Comparison of ENCODE assay signal across 36 cellular contexts in the genomic region with DNA sequence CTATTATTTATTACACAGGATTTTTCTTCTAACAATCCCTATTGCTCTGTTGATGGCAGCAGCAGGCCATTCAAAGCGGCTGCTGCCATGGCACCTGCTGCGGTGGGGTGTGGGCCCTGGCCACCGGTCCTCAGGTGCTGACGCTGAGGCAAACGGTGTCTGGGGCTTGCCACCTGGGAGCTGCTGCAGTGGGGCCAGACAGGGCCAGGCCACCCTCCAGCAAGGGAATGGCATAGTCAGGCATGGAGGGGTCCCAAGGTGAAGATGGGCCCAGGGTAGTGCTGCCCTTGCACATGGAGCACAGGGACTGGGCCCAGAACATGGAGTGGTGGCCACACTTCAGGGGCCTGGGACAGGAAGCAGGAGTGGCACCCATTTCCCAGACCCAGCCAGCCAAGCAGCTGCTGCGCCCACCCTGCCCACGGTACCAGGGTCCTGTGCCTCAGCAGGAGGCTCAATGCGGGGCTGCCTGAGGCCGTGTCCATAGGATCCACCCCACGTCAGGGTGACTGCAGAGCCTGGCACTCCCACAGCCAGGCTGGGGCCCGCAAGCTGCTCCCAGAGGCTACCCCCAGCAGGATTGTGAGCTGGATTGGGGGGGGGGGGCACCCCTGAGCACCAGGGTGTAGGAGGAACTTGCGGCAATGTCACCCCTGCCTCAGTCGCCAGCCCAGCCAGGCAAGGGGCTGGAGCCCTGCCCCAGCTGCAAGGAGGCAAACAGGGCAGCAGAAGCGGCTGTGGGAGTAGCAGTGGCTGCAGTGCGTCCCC. TPM values are rescaled to one million over a fixed set of nuclear protein-coding genes. Genes with fewer than 3 reads are reported as not detected.
"Had no signal": no experiment of that assay in that cellular context is flagged by ENCODE, and none has a peak within 500 bp of the region (broad histone marks: within the 10 kb centered on the region; RNA-seq: fewer than 3 reads in every experiment).

No MANE protein-coding gene starts in this region.

- H3K27ac Mint-ChIP-seq: activated CD4-positive, alpha-beta memory T cell treated with anti-CD3 and anti-CD28 coated beads, Interleukin-2, amount 10 ng/mL, durations not matched to agents 7 days and 5 days; activated CD8-positive, alpha-beta memory T cell treated with anti-CD3 and anti-CD28 coated beads, Interleukin-2, amount 10 ng/mL, durations not matched to agents 7 days and 5 days; activated naive CD4-positive, alpha-beta T cell treated with anti-CD3 and anti-CD28 coated beads, Interleukin-2, amount 10 ng/mL, durations not matched to agents 7 days and 5 days; activated naive CD8-positive, alpha-beta T cell had no signal

- H3K36me3 ChIP-seq: breast epithelium, MG63, WERI-Rb-1 had no signal

- H3K4me3 ChIP-seq: body of pancreas, breast epithelium, MG63 had no signal

- H3K27me3 ChIP-seq: body of pancreas, breast epithelium, MG63 had no signal

- H3K9me3 ChIP-seq: body of pancreas, MG63 had no signal

- H3K27ac ChIP-seq: body of pancreas, breast epithelium, RWPE1, WERI-Rb-1 had no signal

- ATAC-seq: activated CD8-positive, alpha-beta memory T cell treated with anti-CD3 and anti-CD28 coated beads, Interleukin-2, amount 10 ng/mL, durations not matched to agents 7 days and 5 days; body of pancreas; PC-3; Right ventricle myocardium inferior had no signal

- H3K4me1 Mint-ChIP-seq: activated CD4-positive, alpha-beta memory T cell treated with anti-CD3 and anti-CD28 coated beads, Interleukin-2, amount 10 ng/mL, durations not matched to agents 7 days and 5 days; activated CD8-positive, alpha-beta memory T cell treated with anti-CD3 and anti-CD28 coated beads, Interleukin-2, amount 10 ng/mL, durations not matched to agents 7 days and 5 days; activated naive CD4-positive, alpha-beta T cell treated with anti-CD3 and anti-CD28 coated beads, Interleukin-2, amount 10 ng/mL, durations not matched to agents 7 days and 5 days had no signal

- H3K4me1 ChIP-seq: body of pancreas, breast epithelium had no signal

- DNase-seq: activated CD4-positive, alpha-beta memory T cell treated with anti-CD3 and anti-CD28 coated beads, Interleukin-2, amount 10 ng/mL, durations not matched to agents 7 days and 5 days; activated CD4-positive, alpha-beta T cell treated with anti-CD3 and anti-CD28 coated beads for 1 hour; activated CD4-positive, alpha-beta T cell treated with anti-CD3 and anti-CD28 coated beads for 48 hours; activated CD4-positive, CD25-positive, alpha-beta regulatory T cell; activated CD8-positive, alpha-beta memory T cell treated with anti-CD3 and anti-CD28 coated beads for 24 hours; activated CD8-positive, alpha-beta memory T cell treated with anti-CD3 and anti-CD28 coated beads, Interleukin-2, amount 10 ng/mL, durations not matched to agents 7 days and 5 days; activated CD8-positive, alpha-beta memory T cell treated with anti-CD3 and anti-CD28 coated beads, Interleukin-2, amount 50 U/mL, for 48 hours; activated effector memory CD4-positive, alpha-beta T cell treated with Interleukin-2 at 50 U/mL for 16 hours; activated naive CD4-positive, alpha-beta T cell treated with anti-CD3 and anti-CD28 coated beads, Interleukin-2, amount 10 ng/mL, durations not matched to agents 7 days and 5 days; activated T-cell treated with anti-CD3 and anti-CD28 coated beads, Interleukin-2, amount 50 U/mL, for 48 hours; amygdala; body of pancreas; Kasumi-1; KG1; MG63; MV-4-11; NCI-H1092; NCI-H1436 treated with DMSO at 0.1 percent for 48 hours; NCI-H1694 treated with DMSO at 0.1 percent for 48 hours; NCI-H2029; NCI-H345; NCI-H524 treated with DMSO at 0.1 percent for 48 hours; PC-3; SIG-M5; SW 1271; T1000; WERI-Rb-1 had no signal

- H3K27me3 Mint-ChIP-seq: activated CD4-positive, alpha-beta memory T cell treated with anti-CD3 and anti-CD28 coated beads, Interleukin-2, amount 10 ng/mL, durations not matched to agents 7 days and 5 days; activated CD8-positive, alpha-beta memory T cell treated with anti-CD3 and anti-CD28 coated beads, Interleukin-2, amount 10 ng/mL, durations not matched to agents 7 days and 5 days; activated naive CD4-positive, alpha-beta T cell treated with anti-CD3 and anti-CD28 coated beads, Interleukin-2, amount 10 ng/mL, durations not matched to agents 7 days and 5 days; activated naive CD8-positive, alpha-beta T cell had no signal

- H3K4me3 Mint-ChIP-seq: activated CD4-positive, alpha-beta memory T cell treated with anti-CD3 and anti-CD28 coated beads, Interleukin-2, amount 10 ng/mL, durations not matched to agents 7 days and 5 days; activated CD8-positive, alpha-beta memory T cell treated with anti-CD3 and anti-CD28 coated beads, Interleukin-2, amount 10 ng/mL, durations not matched to agents 7 days and 5 days; activated naive CD4-positive, alpha-beta T cell treated with anti-CD3 and anti-CD28 coated beads, Interleukin-2, amount 10 ng/mL, durations not matched to agents 7 days and 5 days; activated naive CD8-positive, alpha-beta T cell had no signal

RNA-seq across cellular contexts. Expression of a gene that starts 53.9 kb away (rescaled TPM):
- total RNA-seq: activated CD4-positive, alpha-beta memory T cell treated with anti-CD3 and anti-CD28 coated beads, Interleukin-2, amount 10 ng/mL, durations not matched to agents 7 days and 5 days; activated CD8-positive, alpha-beta memory T cell treated with anti-CD3 and anti-CD28 coated beads, Interleukin-2, amount 10 ng/mL, durations not matched to agents 7 days and 5 days; astrocyte; body of pancreas; breast epithelium; cardiac septum; NCI-H460; PC-3; Right ventricle myocardium inferior; T-helper 1 cell treated with Interleukin-12 subunit alpha and Interleukin-12 subunit beta and Interleukin-4 antibody, amounts not matched to agents 30 ng/mL and 1 ng/mL, for 36 hours; T-helper 2 cell treated with Interferon-gamma antibody and Interleukin-4, amounts not matched to agents 100 ng/mL and 5 ng/mL, for 36 hours had no signal
